4 cellular contexts compared by ENCODE assay signal in genomic region chr10:79838441-79838840, GRCh38. TPM values are rescaled to one million over a fixed set of nuclear protein-coding genes. Genes with fewer than 3 reads are reported as not detected.
"Had no signal": no experiment of that assay in that cellular context is flagged by ENCODE, and none has a peak within 500 bp of the region (broad histone marks: within the 10 kb centered on the region; RNA-seq: fewer than 3 reads in every experiment).

No MANE protein-coding gene starts in this region.

RNA-seq across cellular contexts. Expression of gene NUTM2E, which starts 11.9 kb away (rescaled TPM):
- total RNA-seq: PC-3, Right ventricle myocardium inferior, Right ventricle myocardium superior, RPMI7951 had no signal
